ENCODE assay signal across 28 cellular contexts in the genomic region with DNA sequence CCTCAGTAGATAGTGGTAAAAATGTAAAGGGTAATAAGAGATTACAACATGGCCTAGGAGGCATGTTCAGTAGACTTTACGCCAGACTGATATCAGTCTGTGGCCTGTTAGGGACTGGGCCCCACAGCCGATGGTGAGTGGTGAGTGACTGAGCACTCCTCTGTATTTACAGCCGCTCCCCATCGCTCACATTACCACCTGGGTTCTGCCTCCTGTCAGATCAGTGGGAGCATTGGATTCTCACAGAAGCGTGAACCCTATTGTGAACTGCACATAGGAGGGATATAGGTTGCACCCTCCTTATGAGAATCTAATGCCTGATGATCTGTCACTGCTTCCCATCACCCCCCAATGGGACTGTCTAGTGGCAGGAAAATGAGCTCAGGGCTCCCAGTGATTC. TPM values are rescaled to one million over a fixed set of nuclear protein-coding genes. Genes with fewer than 3 reads are reported as not detected.
"Had no signal": no experiment of that assay in that cellular context is flagged by ENCODE, and none has a peak within 500 bp of the region (broad histone marks: within the 10 kb centered on the region; RNA-seq: fewer than 3 reads in every experiment).

No MANE protein-coding gene starts in this region.

- H3K4me1 ChIP-seq: suprapubic skin, testis, thyroid gland, tibial artery, tibial nerve, transverse colon, upper lobe of left lung, upper lobe of right lung, uterus, vagina had no signal

- H3K27me3 ChIP-seq: suprapubic skin, testis, thyroid gland, tibial artery, tibial nerve, upper lobe of left lung, uterus, vagina had no signal

- H3K4me3 ChIP-seq: stomach, suprapubic skin, testis, thoracic aorta, thyroid gland, tibial artery, tibial nerve, transverse colon, upper lobe of left lung, upper lobe of right lung, uterus, vagina had no signal

- H3K9me3 ChIP-seq: stomach, suprapubic skin, testis, thoracic aorta, thyroid gland, tibial artery, transverse colon, upper lobe of left lung, upper lobe of right lung, uterus, vagina had no signal

- H3K27ac ChIP-seq: stomach, suprapubic skin, testis, thoracic aorta, thyroid gland, tibial artery, tibial nerve, transverse colon, upper lobe of left lung, upper lobe of right lung, uterus, vagina had no signal

- H3K36me3 ChIP-seq: stomach, suprapubic skin, thoracic aorta, thyroid gland, tibial artery, tibial nerve, transverse colon, upper lobe of left lung, upper lobe of right lung, uterus, vagina had no signal

- DNase-seq: stimulated activated CD4-positive, alpha-beta T cell treated with anti-CD3 and anti-CD28 coated beads, Interleukin-2, amount 100 ng/mL, for 48 hours; stimulated activated CD4-positive, alpha-beta T cell treated with anti-CD3 and anti-CD28 coated beads, Interleukin-4, amount 100 ng/mL, for 1 hour; stimulated activated CD4-positive, alpha-beta T cell treated with anti-CD3 and anti-CD28 coated beads, Interleukin-4, amount 100 ng/mL, for 24 hours; stimulated activated CD4-positive, alpha-beta T cell treated with anti-CD3 and anti-CD28 coated beads, Interleukin-4, amount 100 ng/mL, for 4 hours; stimulated activated CD8-positive, alpha-beta memory T cell treated with anti-CD3 and anti-CD28 coated beads, Interleukin-4, amount 100 ng/mL, for 48 hours; stimulated activated naive B cell treated with anti-CD40 and anti-IgM and Interleukin-4, amounts not matched to agents 10 μg/mL and 1 μg/mL and 100 μg/mL, for 72 hours; stimulated activated naive CD4-positive, alpha-beta T cell; stimulated activated naive CD4-positive, alpha-beta T cell treated with Interleukin-2 at 50 U/mL for 16 hours; stimulated activated naive CD8-positive, alpha-beta T cell treated with anti-CD3 and anti-CD28 coated beads, Interleukin-15, amount 100 ng/mL, for 72 hours; stimulated activated naive CD8-positive, alpha-beta T cell treated with anti-CD3 and anti-CD28 coated beads, Interleukin-15, Interleukin-2, amounts not matched to agents 100 U/mL and 50 U/mL, for 24 hours; stomach; substantia nigra; testis; thyroid gland; tibial artery; transverse colon; trophoblast cell; upper lobe of left lung; upper lobe of right lung; uterus had no signal

RNA-seq across cellular contexts. Expression of a gene that starts 17.9 kb away (rescaled TPM):
- total RNA-seq: stomach, subcutaneous adipose tissue, temporal lobe, thoracic aorta, thyroid gland, tibial nerve, transverse colon, upper lobe of left lung, upper lobe of right lung, ureter, urinary bladder, vagina had no signal

RNA-seq across cellular contexts. Expression of a gene that starts 22.4 kb away (rescaled TPM):
- total RNA-seq: stomach, subcutaneous adipose tissue, suprapubic skin, temporal lobe, thoracic aorta, thyroid gland, tibial nerve, transverse colon, upper lobe of left lung, upper lobe of right lung, ureter, urinary bladder, vagina had no signal

RNA-seq across cellular contexts. Expression of a gene that starts 45.0 kb away (rescaled TPM):
- total RNA-seq: stomach, subcutaneous adipose tissue, suprapubic skin, temporal lobe, testis, thoracic aorta, tibial nerve, transverse colon, upper lobe of left lung, upper lobe of right lung, ureter, urinary bladder, uterus, vagina had no signal

RNA-seq across cellular contexts. Expression of a gene that starts 55.0 kb away (rescaled TPM):
- total RNA-seq: subcutaneous adipose tissue, suprapubic skin, temporal lobe, thoracic aorta, thyroid gland, transverse colon, upper lobe of left lung, upper lobe of right lung, ureter, uterus, vagina had no signal
